In genomic region chr15:66389098-66389858, GRCh38 we compare ENCODE assay signal across 12 cellular contexts. TPM values are rescaled to one million over a fixed set of nuclear protein-coding genes. Genes with fewer than 3 reads are reported as not detected.
DNase-seq lines count a peak whose midpoint lies in the region; ATAC-seq and TF ChIP-seq lines count a peak whose summit lies in the region.
"Had no signal": no experiment of that assay in that cellular context is flagged by ENCODE, and none has a peak within 500 bp of the region (broad histone marks: within the 10 kb centered on the region; RNA-seq: fewer than 3 reads in every experiment).

No MANE protein-coding gene starts in this region.

- H3K18ac ChIP-seq in IMR-90 (ENCODE audit: low read depth, low read length) = no peak overlapping the region

- POLR2A ChIA-PET in Caco-2 (lab: Charles Lee) (no interaction called here), IMR-90 (lab: Charles Lee; ENCODE audit: unreplicated experiment) (no interaction called here)

- H4K5ac ChIP-seq in IMR-90 (ENCODE audit: low read depth, low read length) = no peak overlapping the region

- in situ Hi-C loops in IMR-90 (cut with MboI; ENCODE audit: low sequenced_read_pairs) = loop anchor here (5.0 kb wide), 1 partner anchor 103 kb away; no protein-coding TSS in a partner anchor

- H2BK15ac ChIP-seq in IMR-90 (ENCODE audit: low read depth, low read length) = no peak overlapping the region

- H2BK5ac ChIP-seq in IMR-90 (ENCODE audit: low read depth, low read length, poor library complexity, severe bottlenecking) = no peak overlapping the region

- no peak for TF ChIP-seq CTCF in Caco-2 (IDR thresholded peaks at IDR 0.05; ENCODE audit: insufficient read depth in 1 of 2, low read depth in 1 of 2, low read length in 1 of 2, severe bottlenecking in 1 of 2, unreplicated experiment in 1 of 2)
- no peak for TF ChIP-seq CTCF in IMR-90 (conservative IDR thresholded peaks at IDR 0.05; ENCODE audit: low read depth, low read length)
- no peak for TF ChIP-seq CTCF in natural killer cell (IDR thresholded peaks at IDR 0.05)
- TF ChIP-seq CTCF in upper lobe of left lung (IDR thresholded peaks at IDR 0.05) = no peak

- H3K27me3 ChIP-seq in Caco-2 (replicated peaks; ENCODE audit: control insufficient read depth, insufficient read depth, low read length) (no peaks in the 10 kb centered on the region), IMR-90 (ENCODE audit: control insufficient read depth, insufficient read depth, low read length) (no peaks in the 10 kb centered on the region), upper lobe of left lung (no peaks in the 10 kb centered on the region)
- H3K27me3 ChIP-seq: vagina had no signal

- H3K4me1 Mint-ChIP-seq in Caco-2 (ENCODE audit: low read depth, unreplicated experiment) = peaks cover 4% of the 10 kb centered on the region
- peaks cover 56% of the 10 kb centered on the region for H3K4me1 Mint-ChIP-seq in activated T-helper 17 cell treated with anti-CD3 and anti-CD28 coated beads, Interleukin-2, amount 50 U/mL, for 72 hours
- peaks cover 69 to 70% of the 10 kb centered on the region in 2 donors for H3K4me1 Mint-ChIP-seq in natural killer cell

- H3K36me3 ChIP-seq in Caco-2 (ENCODE audit: control insufficient read depth, insufficient read depth, low read length) (no peaks in the 10 kb centered on the region), IMR-90 (ENCODE audit: control insufficient read depth, insufficient read depth, low read length) (peaks cover 2% of the 10 kb centered on the region; the same call in 1 of the 2 replicates), upper lobe of left lung (peaks cover 0 to 3% (median 0%) of the 10 kb centered on the region in 4 donors)
- H3K36me3 ChIP-seq: vagina had no signal

- H3K9me3 Mint-ChIP-seq in Caco-2 (ENCODE audit: unreplicated experiment) (no peaks in the 10 kb centered on the region), natural killer cell (no peaks in the 10 kb centered on the region)
- H3K9me3 Mint-ChIP-seq in activated T-helper 17 cell treated with anti-CD3 and anti-CD28 coated beads, Interleukin-2, amount 50 U/mL, for 72 hours = no peaks in the 10 kb centered on the region

- dilution Hi-C loops in IMR-90 (cut with HindIII; ENCODE audit: low sequenced_read_pairs, unreplicated experiment) = no loop called here

- no peak overlapping the region for H3K4ac ChIP-seq in IMR-90 (ENCODE audit: low read depth, low read length)

- peaks cover 29% of the 10 kb centered on the region for H3K36me3 Mint-ChIP-seq in Caco-2 (ENCODE audit: insufficient read depth, unreplicated experiment)
- H3K36me3 Mint-ChIP-seq in activated T-helper 17 cell treated with anti-CD3 and anti-CD28 coated beads, Interleukin-2, amount 50 U/mL, for 72 hours (ENCODE audit: low read depth) = peaks cover 83% of the 10 kb centered on the region
- H3K36me3 Mint-ChIP-seq in natural killer cell = no peaks in the 10 kb centered on the region

- peaks cover 9% of the 10 kb centered on the region for H3K9me1 ChIP-seq in IMR-90 (ENCODE audit: insufficient read depth, low read length)

- no peak for TF ChIP-seq EP300 in upper lobe of left lung (IDR thresholded peaks at IDR 0.05)

- no peak for TF ChIP-seq POLR2A in IMR-90 (IDR thresholded peaks at IDR 0.05; ENCODE audit: low read depth, low read length)
- no peak for TF ChIP-seq POLR2A in upper lobe of left lung (IDR thresholded peaks at IDR 0.05)

- WGBS in IMR-90 (ENCODE audit: extremely low coverage in 2 of 2, insufficient read length in 1 of 2), 2 experiments = no CpG with 5 or more reads among the region's 14 CpGs
- WGBS in upper lobe of left lung, 2 donors = 85 to 86% methylated on average over 14 of the region's 14 CpGs

- H2AFZ ChIP-seq in IMR-90 (replicated peaks; ENCODE audit: low read length, poor library complexity) = no peak overlapping the region

- peaks cover 9 to 64% of the 10 kb centered on the region in 2 experiments for H3K79me1 ChIP-seq in IMR-90 (ENCODE audit: low read depth in 1 of 2, low read length in 2 of 2)

- no peak overlapping the region for H4K8ac ChIP-seq in IMR-90 (ENCODE audit: low read depth in 2 of 2, low read length in 2 of 2)

- no peak overlapping the region for H3K27ac Mint-ChIP-seq in Caco-2 (ENCODE audit: unreplicated experiment)
- H3K27ac Mint-ChIP-seq in activated T-helper 17 cell treated with anti-CD3 and anti-CD28 coated beads, Interleukin-2, amount 50 U/mL, for 72 hours = peak overlapping the region; percentile 91
- peak overlapping the region; percentile 85 to 98 for H3K27ac Mint-ChIP-seq in natural killer cell

- H4K20me1 ChIP-seq in IMR-90 (ENCODE audit: insufficient read depth, low read length) = peaks cover 63% of the 10 kb centered on the region

- TF ChIP-seq RAD21 in IMR-90 (IDR thresholded peaks at IDR 0.05; ENCODE audit: low read length) = no peak

- no peak overlapping the region for H3K9ac ChIP-seq in IMR-90 (ENCODE audit: low read depth, low read length)

- H3K27me3 Mint-ChIP-seq in Caco-2 (ENCODE audit: insufficient read depth, unreplicated experiment) (no peaks in the 10 kb centered on the region), natural killer cell (ENCODE audit: low read depth in 2 of 2) (no peaks in the 10 kb centered on the region)
- no peaks in the 10 kb centered on the region for H3K27me3 Mint-ChIP-seq in activated T-helper 17 cell treated with anti-CD3 and anti-CD28 coated beads, Interleukin-2, amount 50 U/mL, for 72 hours

- no peak overlapping the region for H3K14ac ChIP-seq in IMR-90 (replicated peaks; ENCODE audit: low read depth, low read length)

- no peak overlapping the region for H2AK5ac ChIP-seq in IMR-90 (ENCODE audit: low read depth, low read length)

- no peak overlapping the region for H2BK20ac ChIP-seq in IMR-90 (ENCODE audit: low read depth, low read length)

- CTCF ChIA-PET in Caco-2 (lab: Charles Lee) (interaction anchor here (0.6 kb wide), 1 partner anchor 15 kb away, joined by 3 read pairs; no protein-coding TSS in a partner anchor), IMR-90 (lab: Yijun Ruan, JAX) (no interaction called here)

- no peak overlapping the region for H2AK9ac ChIP-seq in IMR-90 (replicated peaks; ENCODE audit: low read depth, low read length, poor library complexity)

- H3K56ac ChIP-seq in IMR-90 (ENCODE audit: extremely low read depth, insufficient read depth, low read length) = no peak overlapping the region

- H3K4me3 Mint-ChIP-seq in Caco-2 (ENCODE audit: unreplicated experiment) = peak overlapping the region; percentile 91
- peak overlapping the region; percentile 93 for H3K4me3 Mint-ChIP-seq in activated T-helper 17 cell treated with anti-CD3 and anti-CD28 coated beads, Interleukin-2, amount 50 U/mL, for 72 hours
- peak overlapping the region; percentile 91 for H3K4me3 Mint-ChIP-seq in natural killer cell

- H2BK120ac ChIP-seq in IMR-90 (ENCODE audit: low read depth, low read length) = no peak overlapping the region

- intact Hi-C loops in Caco-2 (cut with micrococcal nuclease; ENCODE audit: unreplicated experiment) = loop anchor here (5.0 kb wide), 1 partner anchor 83 kb away; no protein-coding TSS in a partner anchor
- intact Hi-C loops in IMR-90 (cut with micrococcal nuclease) = no loop called here
- intact Hi-C loops in natural killer cell (cut with micrococcal nuclease) = no loop called here

- H3K9me3 ChIP-seq in Caco-2 = no peaks in the 10 kb centered on the region
- H3K9me3 ChIP-seq in IMR-90 (ENCODE audit: control insufficient read depth, insufficient read depth, low read length) = no peaks in the 10 kb centered on the region
- no peaks in the 10 kb centered on the region for H3K9me3 ChIP-seq in upper lobe of left lung
- H3K9me3 ChIP-seq: vagina had no signal

- H3K27ac ChIP-seq in IMR-90 (ENCODE audit: insufficient read depth, low read length) (no peak overlapping the region), upper lobe of left lung (peak overlapping the region in 1 of 4 donors; percentile 4)
- H3K27ac ChIP-seq: vagina had no signal

- no peak overlapping the region for H3K4me2 ChIP-seq in IMR-90 (ENCODE audit: low read depth, low read length)

- no peak for DNase-seq in Caco-2
- no peak for DNase-seq in IMR-90
- DNase-seq in natural killer cell = peak; percentile 18
- DNase-seq in LoVo (ENCODE audit: low spot score) = no peak
- no peak for DNase-seq in NCI-H2029 treated with DMSO at 0.1 percent for 48 hours (lab: John Stamatoyannopoulos, UW)
- DNase-seq in upper lobe of left lung = no peak
- DNase-seq: DMS 273 treated with DMSO at 0.1 percent for 48 hours; effector CD8-positive, alpha-beta T cell; NCI-H345 had no signal

- H3K4me1 ChIP-seq in Caco-2 = no peaks in the 10 kb centered on the region
- peaks cover 6% of the 10 kb centered on the region for H3K4me1 ChIP-seq in IMR-90 (ENCODE audit: control insufficient read depth, insufficient read depth, low read length)
- H3K4me1 ChIP-seq in upper lobe of left lung = peaks cover 18 to 59% (median 40%) of the 10 kb centered on the region in 4 donors

- H4K91ac ChIP-seq in IMR-90 (ENCODE audit: insufficient read depth, low read depth, low read length) = no peak overlapping the region

- H3K4me3 ChIP-seq in Caco-2 (ENCODE audit: low read depth, low read length) = no peak overlapping the region
- H3K4me3 ChIP-seq in IMR-90 (ENCODE audit: insufficient read depth, low read depth, low read length) = no peak overlapping the region
- H3K4me3 ChIP-seq in upper lobe of left lung = peak overlapping the region in 1 of 4 donors; percentile 92

- ATAC-seq in IMR-90 (ENCODE audit: low read depth) (no peak), natural killer cell (no peak), upper lobe of left lung (ENCODE audit: low FRiP score in 2 of 2) (no peak), HG03196 (IDR thresholded peaks at IDR 0.05; ENCODE audit: unreplicated experiment) (no peak)
- ATAC-seq in activated T-helper 17 cell treated with anti-CD3 and anti-CD28 coated beads, Interleukin-2, amount 50 U/mL, for 72 hours (replicated peaks) = no peak

- BruUV-seq in Caco-2 (replicated peaks; lab: Mats Ljungman, UMichigan) = no TSS peak
- BruUV-seq in IMR-90 (replicated peaks; lab: Mats Ljungman, UMichigan) = TSS peak; percentile 15

- H3K23ac ChIP-seq in IMR-90 (ENCODE audit: low read depth, low read length) = peak overlapping the region; percentile 26; the same call in 1 of the 2 replicates

RNA-seq across cellular contexts. Expression of gene MAP2K1, which starts 2.6 kb away (rescaled TPM):
- total RNA-seq in Caco-2 (2022) (63.7 and 64.1 TPM in 2 replicates), IMR-90 (2012; rRNA removed) (37.8 and 58.9 TPM in 2 replicates), natural killer cell (10 to 100 TPM; 45.5 to 49.2 (median 48.9) TPM), upper lobe of left lung (10 to 100 TPM; 38.5 to 80.3 (median 62.4) TPM)
- 33.3 and 34.7 TPM in 2 replicates for polyA plus RNA-seq in IMR-90 (2012; rRNA removed)
- 18.9 and 28.3 TPM in 2 replicates for polyA plus RNA-seq in IMR-90 (2012; cell fraction: cytosol; rRNA removed)
- 9.2 and 28.3 TPM in 2 replicates for polyA plus RNA-seq in IMR-90 (2012; cell fraction: nucleus; rRNA removed; ENCODE audit: low replicate concordance)
- total RNA-seq in activated T-helper 17 cell treated with anti-CD3 and anti-CD28 coated beads, Interleukin-2, amount 50 U/mL, for 72 hours = 100 to 1,000 TPM; 107 to 143 TPM

RNA-seq across cellular contexts. Expression of gene TIPIN, which starts 32.8 kb away (rescaled TPM):
- total RNA-seq in Caco-2 (2022) = 22.8 and 28.0 TPM in 2 replicates
- total RNA-seq in IMR-90 (2012; rRNA removed) = 7.3 and 15.0 TPM in 2 replicates
- polyA plus RNA-seq in IMR-90 (2012; rRNA removed) = 6.3 and 6.9 TPM in 2 replicates
- polyA plus RNA-seq in IMR-90 (2012; cell fraction: cytosol; rRNA removed) = 0.89 and 1.9 TPM in 2 replicates
- polyA plus RNA-seq in IMR-90 (2012; cell fraction: nucleus; rRNA removed; ENCODE audit: low replicate concordance) = 0.44 and 2.3 TPM in 2 replicates
- total RNA-seq in activated T-helper 17 cell treated with anti-CD3 and anti-CD28 coated beads, Interleukin-2, amount 50 U/mL, for 72 hours = 10 to 100 TPM; 27.1 to 37.9 TPM
- total RNA-seq in natural killer cell = 1 to 10 TPM; 2.6 to 5.5 (median 5.3) TPM
- 10 to 100 TPM in 1 of 6 donors, 1 to 10 TPM in 5; 1.2 to 10.8 (median 5.7) TPM for total RNA-seq in upper lobe of left lung
